In the genomic region with DNA sequence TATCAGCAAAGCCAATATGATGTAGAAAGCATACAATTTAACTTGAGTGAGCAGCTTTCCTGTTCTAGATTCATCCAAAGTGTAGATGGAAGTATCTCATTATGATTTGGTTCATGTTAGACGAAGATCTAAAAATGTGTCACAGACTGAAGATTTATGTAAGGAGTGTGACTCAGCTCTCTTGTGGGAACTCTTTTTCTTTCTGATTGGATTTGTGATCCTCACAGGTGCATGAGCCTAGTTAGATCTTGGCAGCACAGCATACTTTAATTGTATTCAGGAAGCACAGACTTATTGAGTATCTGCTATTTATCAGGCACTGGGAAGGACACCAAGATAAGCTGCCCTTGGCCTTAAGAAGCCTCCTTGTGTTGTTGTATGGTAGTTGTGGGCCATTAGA, we compare ENCODE assay signal across 1 cellular context.
TF ChIP-seq lines count a peak whose summit lies in the region.

No MANE protein-coding gene starts in this region.

TF ChIP-seq in IMR-90, 13 proteins besides CTCF, POLR2A, EP300 and RAD21:
- TF ChIP-seq CHD1 (IDR thresholded peaks at IDR 0.05; ENCODE audit: low read depth, low read length) (no peak), RCOR1 (IDR thresholded peaks at IDR 0.05; ENCODE audit: insufficient replicate concordance, low read length) (no peak), MXI1 (IDR thresholded peaks at IDR 0.05; ENCODE audit: borderline replicate concordance, low read depth, low read length) (no peak), FOS (IDR thresholded peaks at IDR 0.05; ENCODE audit: low read depth, low read length) (no peak), CEBPB (IDR thresholded peaks at IDR 0.05; ENCODE audit: low read depth, low read length) (no peak), SMC3 (IDR thresholded peaks at IDR 0.05; ENCODE audit: low read depth, low read length) (no peak), RFX5 (IDR thresholded peaks at IDR 0.05; ENCODE audit: low read depth, low read length) (no peak), BHLHE40 (IDR thresholded peaks at IDR 0.05; ENCODE audit: low read depth, low read length) (no peak), NFE2L2 (IDR thresholded peaks at IDR 0.05; ENCODE audit: low read depth, low read length) (no peak), MAFK (IDR thresholded peaks at IDR 0.05; ENCODE audit: low read depth, low read length) (no peak)
- TF ChIP-seq, protein P1, sequence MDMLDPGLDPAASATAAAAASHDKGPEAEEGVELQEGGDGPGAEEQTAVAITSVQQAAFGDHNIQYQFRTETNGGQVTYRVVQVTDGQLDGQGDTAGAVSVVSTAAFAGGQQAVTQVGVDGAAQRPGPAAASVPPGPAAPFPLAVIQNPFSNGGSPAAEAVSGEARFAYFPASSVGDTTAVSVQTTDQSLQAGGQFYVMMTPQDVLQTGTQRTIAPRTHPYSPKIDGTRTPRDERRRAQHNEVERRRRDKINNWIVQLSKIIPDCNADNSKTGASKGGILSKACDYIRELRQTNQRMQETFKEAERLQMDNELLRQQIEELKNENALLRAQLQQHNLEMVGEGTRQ (IDR thresholded peaks at IDR 0.05; ENCODE audit: low read depth, low read length) = no peak
- TF ChIP-seq, protein P2, sequence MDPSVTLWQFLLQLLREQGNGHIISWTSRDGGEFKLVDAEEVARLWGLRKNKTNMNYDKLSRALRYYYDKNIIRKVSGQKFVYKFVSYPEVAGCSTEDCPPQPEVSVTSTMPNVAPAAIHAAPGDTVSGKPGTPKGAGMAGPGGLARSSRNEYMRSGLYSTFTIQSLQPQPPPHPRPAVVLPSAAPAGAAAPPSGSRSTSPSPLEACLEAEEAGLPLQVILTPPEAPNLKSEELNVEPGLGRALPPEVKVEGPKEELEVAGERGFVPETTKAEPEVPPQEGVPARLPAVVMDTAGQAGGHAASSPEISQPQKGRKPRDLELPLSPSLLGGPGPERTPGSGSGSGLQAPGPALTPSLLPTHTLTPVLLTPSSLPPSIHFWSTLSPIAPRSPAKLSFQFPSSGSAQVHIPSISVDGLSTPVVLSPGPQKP (IDR thresholded peaks at IDR 0.05; ENCODE audit: borderline replicate concordance, low read depth, low read length) = no peak
TF ChIP-seq in IMR-90: peak in this region for 0.
